Comparison of ENCODE assay signal across 8 cellular contexts in the genomic region with DNA sequence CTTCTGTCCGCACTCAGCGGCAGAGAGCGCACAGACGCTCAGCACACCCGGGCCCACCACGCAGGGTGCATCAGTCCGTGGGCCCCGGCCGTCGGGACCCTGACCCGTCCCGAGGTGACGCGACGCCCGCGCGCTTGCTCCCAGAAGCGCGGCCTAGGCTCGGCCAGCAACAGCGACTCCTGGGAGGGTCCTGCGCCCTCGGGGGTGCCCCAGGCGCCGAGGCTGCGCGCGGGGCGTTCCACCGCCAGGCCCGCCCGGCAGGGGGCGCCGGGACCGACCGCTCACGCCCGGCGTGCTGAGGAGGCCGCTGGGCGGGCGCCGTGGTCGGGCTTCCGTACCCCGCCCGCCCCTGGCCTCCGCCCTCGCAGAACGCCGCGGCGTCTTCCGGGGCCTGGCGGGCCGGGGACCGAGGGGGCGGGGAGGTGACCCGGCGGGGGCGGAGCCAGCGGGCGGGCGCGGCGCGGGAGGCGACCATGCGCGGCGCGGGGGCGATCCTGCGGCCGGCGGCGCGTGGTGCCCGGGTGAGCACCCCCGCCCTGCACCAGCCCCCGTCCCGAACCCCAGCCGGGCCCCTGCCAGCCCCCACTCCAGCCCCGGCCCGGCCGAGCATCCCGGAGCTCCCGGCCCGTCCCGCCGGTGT. TPM values are rescaled to one million over a fixed set of nuclear protein-coding genes. Genes with fewer than 3 reads are reported as not detected.
DNase-seq lines count a peak whose midpoint lies in the region; ATAC-seq and TF ChIP-seq lines count a peak whose summit lies in the region.

A gene with protein sequence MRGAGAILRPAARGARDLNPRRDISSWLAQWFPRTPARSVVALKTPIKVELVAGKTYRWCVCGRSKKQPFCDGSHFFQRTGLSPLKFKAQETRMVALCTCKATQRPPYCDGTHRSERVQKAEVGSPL (plus strand): TSS at position 456 of the 640 bp plus-strand sequence. CDS start 18 bp downstream, at position 474.

- H3K27ac ChIP-seq in HUES48 (ENCODE audit: low read depth, low read length) (peak within 1 kb of the TSS; percentile 65), Peyer's patch (peak within 1 kb of the TSS; percentile 91 to 99 (median 96)), fibroblast of lung (ENCODE audit: insufficient read depth, low read length) (peak within 1 kb of the TSS; percentile 73)

- H3K27me3 Mint-ChIP-seq in Caco-2 (ENCODE audit: insufficient read depth, unreplicated experiment) (no peaks in the 10 kb centered on the region), natural killer cell (ENCODE audit: low read depth in 2 of 2) (no peaks in the 10 kb centered on the region)
- H3K27me3 Mint-ChIP-seq in activated T-cell treated with anti-CD3 and anti-CD28 coated beads, Interleukin-2, amount 50 U/mL, for 72 hours (ENCODE audit: low read depth) = no peaks in the 10 kb centered on the region

- H3K4me3 Mint-ChIP-seq in Caco-2 (ENCODE audit: unreplicated experiment) (peak within 1 kb of the TSS; percentile 89), natural killer cell (peak within 1 kb of the TSS; percentile 95)
- peak within 1 kb of the TSS; percentile 93 to 100 for H3K4me3 Mint-ChIP-seq in activated T-cell treated with anti-CD3 and anti-CD28 coated beads, Interleukin-2, amount 50 U/mL, for 72 hours

- ATAC-seq in GM21360 (IDR thresholded peaks at IDR 0.05; ENCODE audit: unreplicated experiment) = peak; percentile 74
- peak; percentile 78 to 79 for ATAC-seq in activated T-cell treated with anti-CD3 and anti-CD28 coated beads, Interleukin-2, amount 50 U/mL, for 72 hours (replicated peaks in 1 of 2)
- peak; percentile 68 to 89 (median 79) for ATAC-seq in natural killer cell

- H3K4me2 ChIP-seq in fibroblast of lung (ENCODE audit: extremely low read depth, insufficient read depth, low read length) = peak within 1 kb of the TSS; percentile 99

- peaks cover 12% of the 10 kb centered on the region for H3K79me2 ChIP-seq in fibroblast of lung (ENCODE audit: control insufficient read depth, insufficient read depth, low read length)

- H3K9me3 Mint-ChIP-seq in Caco-2 (ENCODE audit: unreplicated experiment) (no peaks in the 10 kb centered on the region), natural killer cell (no peaks in the 10 kb centered on the region)
- H3K9me3 Mint-ChIP-seq in activated T-cell treated with anti-CD3 and anti-CD28 coated beads, Interleukin-2, amount 50 U/mL, for 72 hours = peaks cover 0 to 3% of the 10 kb centered on the region in 2 donors

- peak within 1 kb of the TSS; percentile 55 for H2AFZ ChIP-seq in fibroblast of lung (ENCODE audit: low read length)

- H3K4me3 ChIP-seq in Caco-2 (ENCODE audit: low read depth, low read length) (peak within 1 kb of the TSS; percentile 64), HUES48 (ENCODE audit: low read depth, low read length) (peak within 1 kb of the TSS; percentile 67), Peyer's patch (peak within 1 kb of the TSS; percentile 78 to 96 (median 86)), fibroblast of lung (replicated peaks in 1 of 4; ENCODE audit: control extremely low read depth in 1 of 4, insufficient read depth in 1 of 4, low read depth in 3 of 4, low read length in 4 of 4) (peak within 1 kb of the TSS; percentile 81 to 96 (median 86))

- H3K27me3 ChIP-seq in Caco-2 (replicated peaks; ENCODE audit: control insufficient read depth, insufficient read depth, low read length) (no peaks in the 10 kb centered on the region), HUES48 (ENCODE audit: control insufficient read depth, insufficient read depth, low read length) (peaks cover 13% of the 10 kb centered on the region), Peyer's patch (no peaks in the 10 kb centered on the region), fibroblast of lung (ENCODE audit: control insufficient read depth, insufficient read depth, low read length) (no peaks in the 10 kb centered on the region)

- H3K27ac Mint-ChIP-seq in Caco-2 (ENCODE audit: unreplicated experiment) (peak within 1 kb of the TSS; percentile 85), natural killer cell (peak within 1 kb of the TSS; percentile 98 to 99)
- H3K27ac Mint-ChIP-seq in activated T-cell treated with anti-CD3 and anti-CD28 coated beads, Interleukin-2, amount 50 U/mL, for 72 hours = peak within 1 kb of the TSS; percentile 67

- CTCF ChIA-PET in Caco-2 (lab: Charles Lee) = interaction anchor here (1.0 to 1.8 kb wide), 4 partner anchors 16 to 172 kb away, joined by 3 to 7 read pairs (median 4); a partner anchor contains a TSS

- H3K36me3 ChIP-seq in Caco-2 (ENCODE audit: control insufficient read depth, insufficient read depth, low read length) = no peaks in the 10 kb centered on the region; the same call in 1 of the 2 replicates
- peaks cover 17% of the 10 kb centered on the region for H3K36me3 ChIP-seq in HUES48 (ENCODE audit: control insufficient read depth, insufficient read depth, low read length)
- no peaks in the 10 kb centered on the region for H3K36me3 ChIP-seq in Peyer's patch
- H3K36me3 ChIP-seq in fibroblast of lung (ENCODE audit: control insufficient read depth, insufficient read depth, low read length) = peaks cover 13% of the 10 kb centered on the region

- TF ChIP-seq CTCF in Caco-2 (IDR thresholded peaks at IDR 0.05; ENCODE audit: insufficient read depth in 1 of 2, low read depth in 1 of 2, low read length in 1 of 2, severe bottlenecking in 1 of 2, unreplicated experiment in 1 of 2) (peak; percentile 32 to 74), Peyer's patch (IDR thresholded peaks at IDR 0.05) (peak; percentile 75 to 98 (median 94)), fibroblast of lung (conservative IDR thresholded peaks at IDR 0.05 in 1 of 2, IDR thresholded peaks at IDR 0.05 in 1 of 2; ENCODE audit: low read depth in 1 of 2, low read length in 2 of 2) (peak in 1 of 2 donors; percentile 48), natural killer cell (IDR thresholded peaks at IDR 0.05) (peak; percentile 59)

- peaks cover 20% of the 10 kb centered on the region for H3K4me1 ChIP-seq in Caco-2
- peaks cover 3% of the 10 kb centered on the region; the same call in 1 of the 2 replicates for H3K4me1 ChIP-seq in HUES48 (ENCODE audit: control insufficient read depth, insufficient read depth, low read length)
- peaks cover 12 to 69% (median 30%) of the 10 kb centered on the region in 4 donors for H3K4me1 ChIP-seq in Peyer's patch
- peaks cover 10% of the 10 kb centered on the region for H3K4me1 ChIP-seq in fibroblast of lung (ENCODE audit: control insufficient read depth, extremely low read depth, insufficient read depth, low read length)

- intact Hi-C loops in Caco-2 (cut with micrococcal nuclease; ENCODE audit: unreplicated experiment) = loop anchor here (1.0 to 2.0 kb wide), 2 partner anchors 19 to 53 kb away; a partner anchor contains a TSS
- intact Hi-C loops in natural killer cell (cut with micrococcal nuclease) = loop anchor here (2.0 to 5.0 kb wide), 2 partner anchors 23 to 422 kb away; a partner anchor contains a TSS

- DNase-seq in Caco-2 = peak; percentile 84 to 95
- DNase-seq in Peyer's patch = peak; percentile 86 to 94 (median 94)
- DNase-seq in activated T-cell treated with anti-CD3 and anti-CD28 coated beads, Interleukin-2, amount 50 U/mL, for 72 hours = peak; percentile 91 to 95
- peak; percentile 74 to 81 for DNase-seq in fibroblast of lung (ENCODE audit: low read depth in 2 of 2)
- DNase-seq in natural killer cell = peak; percentile 88
- DNase-seq in stimulated activated naive CD4-positive, alpha-beta T cell (lab: John Stamatoyannopoulos, UW) = peak; percentile 69 to 87 (median 74)

- H3K9ac ChIP-seq in HUES48 (ENCODE audit: low read depth, low read length) (peak within 1 kb of the TSS; percentile 46; the same call in 1 of the 2 replicates), fibroblast of lung (ENCODE audit: insufficient read depth, low read length) (peak within 1 kb of the TSS; percentile 71)

- BruUV-seq in Caco-2 (replicated peaks; lab: Mats Ljungman, UMichigan) = no TSS peak

- H3K36me3 Mint-ChIP-seq in Caco-2 (ENCODE audit: insufficient read depth, unreplicated experiment) = peaks cover 50% of the 10 kb centered on the region
- H3K36me3 Mint-ChIP-seq in activated T-cell treated with anti-CD3 and anti-CD28 coated beads, Interleukin-2, amount 50 U/mL, for 72 hours (ENCODE audit: insufficient read depth in 2 of 2) = peaks cover 6% of the 10 kb centered on the region in 2 donors
- H3K36me3 Mint-ChIP-seq in natural killer cell = no peaks in the 10 kb centered on the region

- H3K9me3 ChIP-seq in Caco-2 (no peaks in the 10 kb centered on the region), HUES48 (ENCODE audit: control insufficient read depth, insufficient read depth, low read length) (no peaks in the 10 kb centered on the region), Peyer's patch (no peaks in the 10 kb centered on the region), fibroblast of lung (ENCODE audit: control insufficient read depth, insufficient read depth, low read depth, low read length) (no peaks in the 10 kb centered on the region)

- H4K20me1 ChIP-seq in fibroblast of lung (ENCODE audit: control insufficient read depth, extremely low read depth, insufficient read depth, low read length) = no peaks in the 10 kb centered on the region

- H3K4me1 Mint-ChIP-seq in Caco-2 (ENCODE audit: low read depth, unreplicated experiment) (peaks cover 15% of the 10 kb centered on the region), natural killer cell (peaks cover 86 to 93% of the 10 kb centered on the region in 2 donors)
- peaks cover 87% of the 10 kb centered on the region for H3K4me1 Mint-ChIP-seq in activated T-cell treated with anti-CD3 and anti-CD28 coated beads, Interleukin-2, amount 50 U/mL, for 72 hours (ENCODE audit: low read depth)

- peak in 1 of 2 donors; percentile 18 for TF ChIP-seq POLR2A in Peyer's patch (IDR thresholded peaks at IDR 0.05)

- POLR2A ChIA-PET in Caco-2 (lab: Charles Lee) = interaction anchor here (1.0 kb wide), 1 partner anchor 25 kb away, joined by 6 read pairs; a partner anchor contains a TSS

RNA-seq across cellular contexts. Expression of the gene that starts here (rescaled TPM):
- 16.6 and 18.3 TPM in 2 replicates for total RNA-seq in Caco-2 (2022)
- total RNA-seq in Peyer's patch = 10 to 100 TPM; 10.7 to 55.0 (median 43.2) TPM
- 10 to 100 TPM; 25.5 to 27.8 TPM for total RNA-seq in activated T-cell treated with anti-CD3 and anti-CD28 coated beads, Interleukin-2, amount 50 U/mL, for 72 hours
- 4.0 and 4.4 TPM in 2 replicates for total RNA-seq in fibroblast of lung
- 5.7 and 7.6 TPM in 2 replicates for polyA plus RNA-seq in fibroblast of lung
- polyA plus RNA-seq in fibroblast of lung (2012) = 26.6 and 36.9 TPM in 2 replicates
- polyA minus RNA-seq in fibroblast of lung (ENCODE audit: low replicate concordance) = 14.4 and 14.9 TPM in 2 replicates
- 10 to 100 TPM; 32.6 to 37.4 (median 33.9) TPM for total RNA-seq in natural killer cell

Comparison
In these comparisons a context has a peak if more than half of its experiments do, and no peak if none do; other contexts are left out.
1. Peak in every context shown above with its lines: DNase-seq, ATAC-seq, H3K4me3 ChIP-seq and H3K27ac ChIP-seq.